In genomic region chr2:47716307-47716706, GRCh38 we compare ENCODE assay signal across 7 cellular contexts.
DNase-seq lines count a peak whose midpoint lies in the region; ATAC-seq, FAIRE-seq and TF ChIP-seq lines count a peak whose summit lies in the region.
"Not testable (repeated sequence)": the region's sequence is repeated elsewhere in the genome, so short reads cannot be mapped to it uniquely, and the experiment has no call there.

No MANE protein-coding gene starts in this region.

- DNase-seq in BE2C = peak; percentile 18
- DNase-seq in GM06990 (ENCODE audit: extremely low read depth, insufficient read length); K562 (ENCODE audit: extremely low read depth in 1 of 4, low spot score in 3 of 4); HepG2 (ENCODE audit: low spot score): not testable (repeated sequence)
- DNase-seq in H4 (ENCODE audit: low spot score) = peak; percentile 23
- peak; percentile 2 for DNase-seq in NCI-H460 (ENCODE audit: extremely low read depth, low read depth)
- DNase-seq in SK-MEL-5 (ENCODE audit: low read depth, low spot score) = peak; percentile 46

- not testable (repeated sequence) for FAIRE-seq in K562 (lab: Jason Lieb, UNC); HepG2 (lab: Jason Lieb, UNC)

- peak; percentile 24 for TF ChIP-seq CTCF in BE2C (IDR thresholded peaks at IDR 0.05; ENCODE audit: low read depth, low read length)
- peak; percentile 19 for TF ChIP-seq CTCF in GM06990 (IDR thresholded peaks at IDR 0.05; ENCODE audit: insufficient read depth, low read length, poor library complexity, severe bottlenecking)
- peak in 2 of 3 experiments; percentile 8 to 10; a peak in 1 of 6 replicates for TF ChIP-seq CTCF in K562 (IDR thresholded peaks at IDR 0.05 in 2 of 3, conservative IDR thresholded peaks at IDR 0.05 in 1 of 3; ENCODE audit: insufficient read depth in 2 of 3, low read depth in 1 of 3, low read length in 3 of 3)
- 0 out of 2 replicates have a peak, but pooled peaks have one; percentile 16 for TF ChIP-seq CTCF in HepG2 (CRISPR knock-in tag; IDR thresholded peaks at IDR 0.05)

- H3K4me1 ChIP-seq in BE2C; K562 (replicated peaks in 1 of 2; ENCODE audit: control insufficient read depth in 2 of 2, insufficient read depth in 2 of 2, low read length in 2 of 2); HepG2 (ENCODE audit: insufficient read depth, low read length): not testable (repeated sequence)

- not testable (repeated sequence) for ATAC-seq in K562, HepG2

- H3K27ac ChIP-seq in K562 (ENCODE audit: extremely low read depth, low read depth, low read length); HepG2 (ENCODE audit: extremely low read length, insufficient read depth, low read length): not testable (repeated sequence)

- CTCF ChIA-PET in K562 (lab: Yijun Ruan, JAX; ENCODE audit: low intra/inter-chr PET ratio); HepG2 (lab: Yijun Ruan, JAX; ENCODE audit: low intra/inter-chr PET ratio, low total read pairs): not testable (repeated sequence)

- POLR2A ChIA-PET in K562 (lab: Yijun Ruan, JAX) = interaction anchor here (0.9 kb wide), 1 partner anchor 9 kb away, joined by 4 read pairs; no protein-coding TSS in a partner anchor
- POLR2A ChIA-PET in HepG2 (lab: Yijun Ruan, JAX) = not testable (repeated sequence)

- not testable (repeated sequence) for H3K9me3 ChIP-seq in BE2C; K562 (replicated peaks; ENCODE audit: control insufficient read depth, insufficient read depth, low read depth, low read length); HepG2 (ENCODE audit: low read length)

- H3K79me2 ChIP-seq in K562 (ENCODE audit: control insufficient read depth, insufficient read depth, low read length); HepG2 (ENCODE audit: insufficient read depth, low read length): not testable (repeated sequence)

- BruUV-seq in K562 (replicated peaks; lab: Mats Ljungman, UMichigan); HepG2 (replicated peaks; lab: Mats Ljungman, UMichigan): not testable (repeated sequence)

- H4K20me1 ChIP-seq in K562 (replicated peaks; ENCODE audit: control insufficient read depth, insufficient read depth, low read length); HepG2 (ENCODE audit: insufficient read depth, low read length): not testable (repeated sequence)

- TF ChIP-seq POLR2A in K562 (conservative IDR thresholded peaks at IDR 0.05); HepG2 (IDR thresholded peaks at IDR 0.05; ENCODE audit: insufficient read depth in 1 of 2, low read depth in 2 of 2, low read length in 2 of 2): not testable (repeated sequence)

- intact Hi-C loops in K562 (cut with micrococcal nuclease) = not testable (repeated sequence)
- intact Hi-C loops in HepG2 (cut with micrococcal nuclease; ENCODE audit: unreplicated experiment) = loop anchor here (1.0 kb wide), 1 partner anchor 52 kb away; no protein-coding TSS in a partner anchor

- TF ChIP-seq EP300 in K562 (IDR thresholded peaks at IDR 0.05; ENCODE audit: low read length); HepG2 (IDR thresholded peaks at IDR 0.05; ENCODE audit: low read depth in 2 of 2, low read length in 2 of 2); HepG2 (CRISPR knock-in tag; IDR thresholded peaks at IDR 0.05; ENCODE audit: borderline replicate concordance): not testable (repeated sequence)

- H2AFZ ChIP-seq in K562 (ENCODE audit: low read depth, low read length); HepG2 (ENCODE audit: low read length): not testable (repeated sequence)

- not testable (repeated sequence) for H3K4me3 ChIP-seq in BE2C (ENCODE audit: low read depth, low read length); GM06990 (replicated peaks; ENCODE audit: low read depth, low read length); K562; HepG2 (replicated peaks in 1 of 3; ENCODE audit: insufficient read depth in 1 of 3, low read depth in 2 of 3, low read length in 3 of 3)

- H3K9ac ChIP-seq in K562 (ENCODE audit: insufficient read depth in 1 of 2, low read depth in 2 of 2, low read length in 2 of 2); HepG2 (ENCODE audit: insufficient read depth, low read depth, low read length): not testable (repeated sequence)

- in situ Hi-C loops in SK-MEL-5 (cut with HindIII; ENCODE audit: low pct_unique_long_range_greater_than_20kb, low sequenced_read_pairs); K562 (cut with MboI); HepG2 (cut with HindIII; ENCODE audit: extremely low pct_ligation_motif_present, low pct_unique_long_range_greater_than_20kb): not testable (repeated sequence)

- TF ChIP-seq RAD21 in K562 (CRISPR knock-in tag; conservative IDR thresholded peaks at IDR 0.05 in 1 of 2, IDR thresholded peaks at IDR 0.05 in 1 of 2); HepG2 (CRISPR knock-in tag; IDR thresholded peaks at IDR 0.05): not testable (repeated sequence)

- H3K27me3 ChIP-seq in BE2C; GM06990 (replicated peaks; ENCODE audit: control insufficient read depth, insufficient read depth, low read length); K562 (ENCODE audit: control insufficient read depth in 2 of 2, insufficient read depth in 2 of 2, low read length in 2 of 2); HepG2 (ENCODE audit: control insufficient read depth in 1 of 2, insufficient read depth in 2 of 2, low read length in 2 of 2): not testable (repeated sequence)

- H3K9me1 ChIP-seq in K562 (ENCODE audit: control insufficient read depth, insufficient read depth, low read length) = not testable (repeated sequence)

- H3K36me3 ChIP-seq in BE2C; GM06990 (ENCODE audit: control insufficient read depth, insufficient read depth, low read length); K562 (ENCODE audit: control insufficient read depth, insufficient read depth, low read length); HepG2 (replicated peaks in 1 of 2; ENCODE audit: control insufficient read depth in 1 of 2, insufficient read depth in 2 of 2, low read length in 2 of 2): not testable (repeated sequence)

- WGBS in K562 (ENCODE audit: insufficient coverage, low coverage, missing lambda C conversion rate) = 3% methylated on average over 6 of the region's 7 CpGs
- 22% methylated on average over 7 of the region's 7 CpGs for WGBS in HepG2 (ENCODE audit: low lambda C conversion rate)

- not testable (repeated sequence) for H3K4me2 ChIP-seq in K562 (ENCODE audit: insufficient read depth, low read length); HepG2 (ENCODE audit: low read depth, low read length)

TF ChIP-seq in HepG2, 621 proteins besides CTCF, POLR2A, EP300 and RAD21:
- TF ChIP-seq ZBTB33 (CRISPR knock-in tag; IDR thresholded peaks at IDR 0.05) = peak; percentile 91
- TF ChIP-seq STAG1 (CRISPR knock-in tag; IDR thresholded peaks at IDR 0.05) = 0 out of 2 replicates have a peak, but pooled peaks have one; percentile 9
